Comparison of ENCODE assay signal across 8 cellular contexts in the genomic region with DNA sequence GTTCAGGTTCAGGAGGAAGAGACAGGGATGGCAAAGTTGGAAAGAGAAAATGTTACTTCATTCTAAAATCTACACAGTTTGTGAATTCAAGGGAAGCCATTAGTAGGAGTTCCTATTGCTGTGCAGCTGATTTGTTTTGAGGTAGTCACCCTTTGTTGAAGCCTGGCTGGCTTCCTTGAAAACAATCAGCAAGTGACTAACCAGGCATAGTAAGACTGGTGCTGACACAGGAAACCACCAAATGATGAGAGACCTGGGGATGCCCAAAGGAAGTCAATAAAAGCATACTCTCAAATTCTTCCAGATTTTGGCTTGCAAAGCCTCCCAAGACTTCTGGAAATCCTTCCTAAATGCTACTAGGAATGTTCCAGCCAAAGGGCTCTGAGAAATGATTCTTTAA. TPM values are rescaled to one million over a fixed set of nuclear protein-coding genes. Genes with fewer than 3 reads are reported as not detected.
DNase-seq lines count a peak whose midpoint lies in the region; ATAC-seq and FAIRE-seq lines count a peak whose summit lies in the region.

No MANE protein-coding gene starts in this region.

- ATAC-seq in GM18868 (IDR thresholded peaks at IDR 0.05; ENCODE audit: unreplicated experiment) (peak; percentile 98), HG02884 (IDR thresholded peaks at IDR 0.05; ENCODE audit: unreplicated experiment) (peak; percentile 85)

- peak; percentile 95 for DNase-seq in RKO (ENCODE audit: low spot score)
- peak; percentile 61 for DNase-seq in dermis blood vessel endothelial cell
- DNase-seq in HTR-8/SVneo (ENCODE audit: insufficient read length, low spot score), result no peak
- no peak for DNase-seq in cerebellar cortex (ENCODE audit: low spot score)
- no peak for DNase-seq in HuH-7 (ENCODE audit: low spot score)
- DNase-seq in NCI-H2081 (lab: John Stamatoyannopoulos, UW), result no peak

- no peak for FAIRE-seq in HTR-8/SVneo (lab: Jason Lieb, UNC)

RNA-seq across cellular contexts. Expression of a gene that starts 23.9 kb away (rescaled TPM):
- 1.2 TPM in 2 replicates for total RNA-seq in dermis blood vessel endothelial cell

Comparison
In these comparisons a context has a peak if more than half of its experiments do, and no peak if none do; other contexts are left out.
1. DNase-seq: peak in RKO (single experiment) and dermis blood vessel endothelial cell (single experiment); none in HTR-8/SVneo (single experiment), cerebellar cortex (single experiment), HuH-7 (single experiment) and NCI-H2081 (0 of 2).